In the genomic region with DNA sequence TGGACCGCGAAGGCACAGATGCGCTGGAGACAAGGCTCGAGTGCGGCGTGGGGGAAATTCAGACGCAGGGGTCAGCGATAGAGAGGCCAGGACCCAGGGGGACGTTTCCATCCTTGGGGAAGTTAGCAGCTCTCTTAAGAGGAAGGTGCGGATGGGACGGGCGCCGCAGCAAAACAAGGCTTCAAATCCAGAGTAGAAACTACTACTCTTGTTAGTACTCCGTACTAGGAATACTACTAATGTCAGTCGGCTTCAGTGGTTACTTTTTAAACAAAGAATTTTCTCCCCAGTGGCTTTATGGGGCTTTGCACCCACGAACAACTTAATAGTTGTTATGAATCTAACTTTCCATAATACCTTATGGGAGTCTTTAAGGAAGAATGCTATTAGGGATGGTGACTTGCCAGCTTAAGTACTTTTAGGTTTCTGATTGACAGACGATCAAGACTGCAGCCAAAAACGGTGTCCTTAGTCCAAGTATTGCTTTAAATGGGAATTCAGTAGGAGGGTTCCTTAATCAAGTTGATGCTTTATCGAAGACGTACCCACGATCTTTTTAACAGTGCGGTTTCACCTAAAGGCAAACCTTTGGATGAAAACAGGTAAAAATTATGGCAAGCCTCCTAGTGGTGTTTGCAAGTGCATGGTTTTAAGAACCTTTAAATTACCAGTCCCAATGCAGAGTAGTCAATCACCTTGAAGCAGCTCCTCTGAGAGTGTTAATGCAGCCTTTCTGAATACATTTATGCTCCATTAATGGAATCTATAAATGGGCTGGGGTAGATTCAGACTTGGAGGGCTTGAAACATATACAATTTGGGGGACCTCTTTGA, we compare ENCODE assay signal across 8 cellular contexts. TPM values are rescaled to one million over a fixed set of nuclear protein-coding genes. Genes with fewer than 3 reads are reported as not detected.
DNase-seq lines count a peak whose midpoint lies in the region; ATAC-seq and TF ChIP-seq lines count a peak whose summit lies in the region.

No MANE protein-coding gene starts in this region.

- H3K36me3 Mint-ChIP-seq in WTC11: no peaks in the 10 kb centered on the region
- H3K36me3 Mint-ChIP-seq in glutamatergic neuron (ENCODE audit: unreplicated experiment): no peaks in the 10 kb centered on the region

- peaks cover 40% of the 10 kb centered on the region for H3K79me2 ChIP-seq in Karpas-422 (ENCODE audit: low read length)

- H3K4me3 ChIP-seq in Karpas-422 (ENCODE audit: low read length): peak overlapping the region; percentile 89

- no peaks in the 10 kb centered on the region for H3K9me3 ChIP-seq in Karpas-422 (ENCODE audit: low read length)

- H4K20me1 ChIP-seq in Karpas-422 (ENCODE audit: insufficient read depth, low read depth, low read length): peaks cover 6% of the 10 kb centered on the region; the same call in 1 of the 2 replicates

- H3K36me3 ChIP-seq in Karpas-422 (ENCODE audit: insufficient read depth, low read length): no peaks in the 10 kb centered on the region

- POLR2A ChIA-PET in GM10248 (lab: Yijun Ruan, JAX): interaction anchor here (1.0 kb wide), 2 partner anchors 16 to 58 kb away, joined by 3 read pairs; no protein-coding TSS in a partner anchor
- POLR2A ChIA-PET in WTC11 (lab: Charles Lee): interaction anchor here (0.6 to 3.6 kb wide), 8 partner anchors 14 to 273 kb away, joined by 3 to 15 read pairs (median 3); no protein-coding TSS in a partner anchor

- H3K9me2 ChIP-seq in Karpas-422 (replicated peaks; ENCODE audit: insufficient read depth, low read length): no peaks in the 10 kb centered on the region

- H2AFZ ChIP-seq in Karpas-422 (ENCODE audit: low read length): peak overlapping the region; percentile 57; the same call in 1 of the 2 replicates

- H3K27ac Mint-ChIP-seq in WTC11: no peak overlapping the region; the same call in 1 of the 2 replicates
- H3K27ac Mint-ChIP-seq in glutamatergic neuron (ENCODE audit: unreplicated experiment): peak overlapping the region; percentile 79

- DNase-seq in GM10248 (ENCODE audit: extremely low spot score): peak; percentile 46
- DNase-seq in Karpas-422: no peak
- DNase-seq in WTC11 (ENCODE audit: low spot score): no peak
- DNase-seq in glutamatergic neuron: no peak
- DNase-seq in renal cortical epithelial cell (ENCODE audit: low read depth): peak; percentile 53
- no peak for DNase-seq in NCI-H1436 treated with DMSO at 0.1 percent for 48 hours (lab: John Stamatoyannopoulos, UW)
- DNase-seq in stimulated activated CD4-positive, alpha-beta T cell treated with anti-CD3 and anti-CD28 coated beads, Interleukin-4, amount 100 ng/mL, for 24 hours: no peak

- peak; percentile 7 for TF ChIP-seq CTCF in GM10248 (IDR thresholded peaks at IDR 0.05; ENCODE audit: control extremely low read depth, extremely low read depth, low read depth, missing control alignments)
- peak; percentile 31; the same call in 1 of the 2 replicates for TF ChIP-seq CTCF in WTC11 (IDR thresholded peaks at IDR 0.05)
- TF ChIP-seq CTCF in glutamatergic neuron (IDR thresholded peaks at IDR 0.05; ENCODE audit: partially characterized antibody, unreplicated experiment): peak; percentile 59

- H3K9ac ChIP-seq in Karpas-422 (ENCODE audit: low read length): peak overlapping the region; percentile 94

- H3K4me1 ChIP-seq in Karpas-422 (ENCODE audit: low read length): peaks cover 31% of the 10 kb centered on the region

- peak overlapping the region; percentile 89 for H3K4me2 ChIP-seq in Karpas-422 (ENCODE audit: low read depth, low read length, poor library complexity, severe bottlenecking)

- H3K4me3 Mint-ChIP-seq in WTC11: peak overlapping the region; percentile 67
- H3K4me3 Mint-ChIP-seq in glutamatergic neuron (ENCODE audit: unreplicated experiment): peak overlapping the region; percentile 86

- no peak overlapping the region for H3K27ac ChIP-seq in Karpas-422 (ENCODE audit: low read length)

- H3K4me1 Mint-ChIP-seq in WTC11: peaks cover 29% of the 10 kb centered on the region
- peaks cover 6% of the 10 kb centered on the region for H3K4me1 Mint-ChIP-seq in glutamatergic neuron (ENCODE audit: low read depth, unreplicated experiment)

- no peaks in the 10 kb centered on the region for H3K27me3 Mint-ChIP-seq in WTC11 (ENCODE audit: low read depth)
- peaks cover 9% of the 10 kb centered on the region for H3K27me3 Mint-ChIP-seq in glutamatergic neuron (ENCODE audit: unreplicated experiment)

- CTCF ChIA-PET in GM10248 (lab: Yijun Ruan, JAX): interaction anchor here (0.6 to 7.6 kb wide), 27 partner anchors 9 to 487 kb away, joined by 3 to 63 read pairs (median 5); partner anchors contain the start of gene KIF11
- CTCF ChIA-PET in WTC11 (lab: Charles Lee): interaction anchor here (0.5 to 3.9 kb wide), 7 partner anchors 10 to 299 kb away, joined by 3 to 32 read pairs (median 4); no protein-coding TSS in a partner anchor

- H3K9me3 Mint-ChIP-seq in WTC11 (no peaks in the 10 kb centered on the region), glutamatergic neuron (ENCODE audit: unreplicated experiment) (no peaks in the 10 kb centered on the region)

- H3K27me3 ChIP-seq in Karpas-422 (ENCODE audit: low read length): no peaks in the 10 kb centered on the region

- ATAC-seq in GM21619 (IDR thresholded peaks at IDR 0.05; ENCODE audit: unreplicated experiment) (peak; percentile 14), WTC11 (no peak)

TF ChIP-seq in WTC11, 78 proteins besides CTCF, POLR2A, EP300 and RAD21:
- TF ChIP-seq ZNF219 (CRISPR knock-in tag; IDR thresholded peaks at IDR 0.05; ENCODE audit: borderline replicate concordance) (peak; percentile 78; the same call in 1 of the 2 replicates), TP53 (CRISPR knock-in tag; IDR thresholded peaks at IDR 0.05) (no peak)

RNA-seq across cellular contexts. Expression of gene IDE, which starts 0.9 kb away (rescaled TPM):
- total RNA-seq in Karpas-422 (2014; rRNA removed; shearing (Covaris generic); ENCODE audit: low replicate concordance): 11.1 and 56.2 TPM in 2 replicates
- total RNA-seq in WTC11 (2021) (44.0 to 50.5 TPM (median 45.2 TPM) in 3 replicates), glutamatergic neuron (ENCODE audit: unreplicated experiment) (17.2 TPM), renal cortical epithelial cell (37.0 and 46.4 TPM in 2 replicates)

RNA-seq across cellular contexts. Expression of gene KIF11, which starts 18.2 kb away (rescaled TPM):
- 9.1 and 14.2 TPM in 2 replicates for total RNA-seq in Karpas-422 (2014; rRNA removed; shearing (Covaris generic); ENCODE audit: low replicate concordance)
- total RNA-seq in WTC11 (2021) (46.0 to 55.7 TPM (median 47.5 TPM) in 3 replicates), glutamatergic neuron (ENCODE audit: unreplicated experiment) (7.2 TPM), renal cortical epithelial cell (3.1 and 14.9 TPM in 2 replicates)

Comparison
In these comparisons a context has a peak if more than half of its experiments do, and no peak if none do; other contexts are left out.
1. DNase-seq: peak in GM10248 (single experiment) and renal cortical epithelial cell (single experiment); none in Karpas-422 (single experiment), WTC11 (single experiment), glutamatergic neuron (single experiment), NCI-H1436 treated with DMSO at 0.1 percent for 48 hours (single experiment) and stimulated activated CD4-positive, alpha-beta T cell treated with anti-CD3 and anti-CD28 coated beads, Interleukin-4, amount 100 ng/mL, for 24 hours (single experiment).
2. CTCF ChIP-seq: peak in every context shown above with its lines; median percentile 59 in glutamatergic neuron; 31 in WTC11; 7 in GM10248.